In the genomic region with DNA sequence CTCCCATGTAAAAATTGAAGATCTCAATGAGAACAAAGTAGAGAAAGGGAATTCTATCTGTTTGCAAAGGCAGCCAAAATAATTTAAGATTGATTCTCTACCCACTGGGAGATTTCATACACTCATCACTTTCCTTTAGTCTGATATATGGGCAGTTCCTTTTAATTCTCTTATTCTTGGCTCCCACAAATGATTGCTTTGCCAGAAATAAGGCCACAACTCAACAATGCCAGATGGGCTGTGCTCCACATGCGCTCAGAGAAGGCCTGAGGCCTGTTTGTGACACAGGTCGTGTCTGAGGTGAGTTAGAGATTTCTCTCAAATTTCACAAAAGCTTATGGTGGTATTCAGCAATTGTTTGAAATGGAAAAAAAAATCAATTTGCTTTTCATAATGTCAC, we compare ENCODE assay signal across 23 cellular contexts.
"Had no signal": no experiment of that assay in that cellular context is flagged by ENCODE, and none has a peak within 500 bp of the region (broad histone marks: within the 10 kb centered on the region; RNA-seq: fewer than 3 reads in every experiment).

No MANE protein-coding gene starts in this region.

- H3K36me3 ChIP-seq: adrenal gland, gastroesophageal sphincter, heart left ventricle, left ventricle myocardium inferior, tibial nerve, uterus had no signal

- H3K9me3 ChIP-seq: adrenal gland, gastroesophageal sphincter, heart left ventricle, left ventricle myocardium inferior, mucosa of descending colon, uterus had no signal

- H3K4me3 ChIP-seq: adrenal gland, coronary artery, gastroesophageal sphincter, heart left ventricle, left ventricle myocardium inferior, mucosa of descending colon, tibial nerve, uterus had no signal

- H3K27me3 Mint-ChIP-seq: brain, memory B cell, naive B cell, progenitor cell of endocrine pancreas had no signal

- H3K4me1 ChIP-seq: adrenal gland, gastroesophageal sphincter, heart left ventricle, left ventricle myocardium inferior, uterus had no signal

- H3K4me3 Mint-ChIP-seq: brain, memory B cell, naive B cell, neural crest cell had no signal

- H3K27ac Mint-ChIP-seq: memory B cell, naive B cell, progenitor cell of endocrine pancreas had no signal

- DNase-seq: activated CD4-positive, alpha-beta T cell treated with anti-CD3 and anti-CD28 coated beads, Interleukin-2, amount 50 U/mL, for 1 hour; activated CD4-positive, CD25-positive, alpha-beta regulatory T cell treated with anti-CD3 and anti-CD28 coated beads, Interleukin-2, amount 50 U/mL, for 72 hours; activated CD8-positive, alpha-beta memory T cell treated with anti-CD3 and anti-CD28 coated beads, Interleukin-2, amount 50 U/mL, for 48 hours; activated effector memory CD4-positive, alpha-beta T cell treated with anti-CD3 and anti-CD28 coated beads, Interleukin-2, amount 50 U/mL, for 16 hours; activated T-cell treated with anti-CD3 and anti-CD28 coated beads, Interleukin-2, amount 50 U/mL, for 48 hours; adrenal gland; heart left ventricle; kidney glomerular epithelial cell; left ventricle myocardium inferior; mucosa of descending colon; naive B cell; stimulated activated naive CD8-positive, alpha-beta T cell treated with anti-CD3 and anti-CD28 coated beads, Interleukin-15, Interleukin-2, amounts not matched to agents 100 U/mL and 50 U/mL, for 24 hours; T-helper 2 cell; uterus had no signal

- H3K27ac ChIP-seq: adrenal gland, coronary artery, gastroesophageal sphincter, heart left ventricle, left ventricle myocardium inferior, tibial nerve, uterus, VCaP had no signal

- H3K4me1 Mint-ChIP-seq: brain, memory B cell, naive B cell, neural crest cell had no signal

- ATAC-seq: activated naive CD4-positive, alpha-beta T cell treated with anti-CD3 and anti-CD28 coated beads, Interleukin-2, amount 50 U/mL, for 72 hours; gastroesophageal sphincter; heart left ventricle; mucosa of descending colon; stimulated activated naive CD8-positive, alpha-beta T cell treated with anti-CD3 and anti-CD28 coated beads, Interleukin-15, Interleukin-2, amounts not matched to agents 100 U/mL and 50 U/mL, for 24 hours had no signal

- H3K27me3 ChIP-seq: adrenal gland, gastroesophageal sphincter, heart left ventricle, tibial nerve, uterus had no signal

- H3K36me3 Mint-ChIP-seq: activated naive CD4-positive, alpha-beta T cell treated with anti-CD3 and anti-CD28 coated beads, Interleukin-2, amount 50 U/mL, for 72 hours; brain; memory B cell; naive B cell had no signal
